Comparison of ENCODE assay signal across 17 cellular contexts in genomic region chr22:21691773-21692172, GRCh38. TPM values are rescaled to one million over a fixed set of nuclear protein-coding genes. Genes with fewer than 3 reads are reported as not detected.
"Had no signal": no experiment of that assay in that cellular context is flagged by ENCODE, and none has a peak within 500 bp of the region (broad histone marks: within the 10 kb centered on the region; RNA-seq: fewer than 3 reads in every experiment).

No MANE protein-coding gene starts in this region.

- H3K27me3 ChIP-seq: gastrocnemius medialis, heart left ventricle, upper lobe of right lung had no signal

- ATAC-seq: activated T-cell treated with anti-CD3 and anti-CD28 coated beads, Interleukin-2, amount 50 U/mL, for 4 hours; gastrocnemius medialis; heart left ventricle; naive thymus-derived CD4-positive, alpha-beta T cell; upper lobe of right lung had no signal

- H3K27ac Mint-ChIP-seq: activated CD4-positive, alpha-beta memory T cell treated with anti-CD3 and anti-CD28 coated beads, Interleukin-2, amount 10 ng/mL, durations not matched to agents 7 days and 5 days; activated naive CD8-positive, alpha-beta T cell had no signal

- H3K9me3 ChIP-seq: gastrocnemius medialis, heart left ventricle, upper lobe of right lung had no signal

- DNase-seq: activated CD4-positive, alpha-beta memory T cell treated with anti-CD3 and anti-CD28 coated beads, Interleukin-2, amount 10 ng/mL, durations not matched to agents 7 days and 5 days; activated CD4-positive, alpha-beta T cell treated with anti-CD3 and anti-CD28 coated beads for 48 hours; activated effector memory CD4-positive, alpha-beta T cell treated with Interleukin-2 at 50 U/mL for 16 hours; activated T-cell treated with anti-CD3 and anti-CD28 coated beads, Interleukin-2, amount 50 U/mL, for 4 hours; amygdala; gastrocnemius medialis; heart left ventricle; mesendoderm; naive thymus-derived CD4-positive, alpha-beta T cell; occipital lobe; retina; SW 1271; T-helper 2 cell; upper lobe of right lung; WERI-Rb-1 had no signal

- H3K4me3 Mint-ChIP-seq: activated CD4-positive, alpha-beta memory T cell treated with anti-CD3 and anti-CD28 coated beads, Interleukin-2, amount 10 ng/mL, durations not matched to agents 7 days and 5 days; activated naive CD8-positive, alpha-beta T cell; activated T-cell treated with anti-CD3 and anti-CD28 coated beads, Interleukin-2, amount 50 U/mL, for 4 hours; naive thymus-derived CD4-positive, alpha-beta T cell had no signal

- H3K9me3 Mint-ChIP-seq: activated CD4-positive, alpha-beta memory T cell treated with anti-CD3 and anti-CD28 coated beads, Interleukin-2, amount 10 ng/mL, durations not matched to agents 7 days and 5 days; activated T-cell treated with anti-CD3 and anti-CD28 coated beads, Interleukin-2, amount 50 U/mL, for 4 hours; naive thymus-derived CD4-positive, alpha-beta T cell had no signal

- H3K4me3 ChIP-seq: gastrocnemius medialis, heart left ventricle, upper lobe of right lung had no signal

- H3K27ac ChIP-seq: gastrocnemius medialis, heart left ventricle, upper lobe of right lung, WERI-Rb-1 had no signal

- H3K4me1 ChIP-seq: gastrocnemius medialis, upper lobe of right lung had no signal

- H3K27me3 Mint-ChIP-seq: activated CD4-positive, alpha-beta memory T cell treated with anti-CD3 and anti-CD28 coated beads, Interleukin-2, amount 10 ng/mL, durations not matched to agents 7 days and 5 days; activated naive CD8-positive, alpha-beta T cell; naive thymus-derived CD4-positive, alpha-beta T cell had no signal

RNA-seq across cellular contexts. Expression of gene CCDC116, which starts 59.2 kb away (rescaled TPM):
- total RNA-seq: SK-MEL-5 had no signal
